8 cellular contexts compared by ENCODE assay signal in genomic region chr20:35617397-35618031, GRCh38. TPM values are rescaled to one million over a fixed set of nuclear protein-coding genes. Genes with fewer than 3 reads are reported as not detected.
DNase-seq lines count a peak whose midpoint lies in the region; ATAC-seq, FAIRE-seq and TF ChIP-seq lines count a peak whose summit lies in the region.

No MANE protein-coding gene starts in this region.

- POLR2A ChIA-PET in K562 (lab: Yijun Ruan, JAX): interaction anchor here (0.7 to 2.2 kb wide), 18 partner anchors 10 to 125 kb away, joined by 3 to 7 read pairs (median 4); partner anchors contain the start of genes CPNE1, NFS1, RBM12 and RBM39

- H3K9ac ChIP-seq in HUES64 (ENCODE audit: low read depth, low read length): no peak overlapping the region
- peak overlapping the region; percentile 55 to 94 for H3K9ac ChIP-seq in K562 (ENCODE audit: insufficient read depth in 1 of 2, low read depth in 2 of 2, low read length in 2 of 2)

- H3K4me2 ChIP-seq in K562 (ENCODE audit: insufficient read depth, low read length): peak overlapping the region; percentile 75

- TF ChIP-seq POLR2A in K562 (conservative IDR thresholded peaks at IDR 0.05): no peak

- 0 out of 3 replicates have a peak, but pooled peaks cover 4% of the 10 kb centered on the region for H3K79me2 ChIP-seq in K562 (ENCODE audit: control insufficient read depth, insufficient read depth, low read length)

- TF ChIP-seq RAD21 in K562 (CRISPR knock-in tag; conservative IDR thresholded peaks at IDR 0.05 in 1 of 2, IDR thresholded peaks at IDR 0.05 in 1 of 2): peak in 1 of 2 experiments; percentile 44; a peak in 2 of 4 replicates

- no peaks in the 10 kb centered on the region for H3K9me3 ChIP-seq in HUES64 (ENCODE audit: insufficient read depth, low read depth, low read length)
- H3K9me3 ChIP-seq in K562 (replicated peaks; ENCODE audit: control insufficient read depth, insufficient read depth, low read depth, low read length): no peaks in the 10 kb centered on the region
- H3K9me3 ChIP-seq in iPS-18c (ENCODE audit: control insufficient read depth, insufficient read depth, low read length): no peaks in the 10 kb centered on the region

- H3K36me3 ChIP-seq in HUES64 (ENCODE audit: insufficient read depth, low read length): peaks cover 3% of the 10 kb centered on the region; the same call in 1 of the 2 replicates
- H3K36me3 ChIP-seq in K562 (ENCODE audit: control insufficient read depth, insufficient read depth, low read length): 0 out of 3 replicates have a peak, but pooled peaks cover 4% of the 10 kb centered on the region

- TF ChIP-seq EP300 in K562 (IDR thresholded peaks at IDR 0.05; ENCODE audit: low read length): no peak

- peak; percentile 55 to 69 (median 62) for TF ChIP-seq CTCF in K562 (IDR thresholded peaks at IDR 0.05 in 2 of 3, conservative IDR thresholded peaks at IDR 0.05 in 1 of 3; ENCODE audit: insufficient read depth in 2 of 3, low read depth in 1 of 3, low read length in 3 of 3)

- peak; percentile 80 for FAIRE-seq in K562 (lab: Jason Lieb, UNC)

- peak overlapping the region; percentile 66 for H3K4me3 ChIP-seq in HUES64 (ENCODE audit: low read length)
- H3K4me3 ChIP-seq in K562: peak overlapping the region; percentile 42
- H3K4me3 ChIP-seq in iPS-18c (ENCODE audit: insufficient read depth, low read depth, low read length): peak overlapping the region; percentile 9
- H3K4me3 ChIP-seq in skin epidermis: peak overlapping the region; percentile 34 to 59 (median 41)

- 9% methylated on average over 19 of the region's 19 CpGs for WGBS in HUES64
- WGBS in K562 (ENCODE audit: insufficient coverage, low coverage, missing lambda C conversion rate): 3% methylated on average over 15 of the region's 19 CpGs

- in situ Hi-C loops in K562 (cut with MboI): no loop called here

- no peaks in the 10 kb centered on the region for H4K20me1 ChIP-seq in K562 (replicated peaks; ENCODE audit: control insufficient read depth, insufficient read depth, low read length)

- ATAC-seq in K562 (peak; percentile 66), HG03439 (IDR thresholded peaks at IDR 0.05; ENCODE audit: unreplicated experiment) (no peak)

- H3K27me3 ChIP-seq in HUES64 (ENCODE audit: insufficient read depth, low read length): peaks cover 11% of the 10 kb centered on the region
- H3K27me3 ChIP-seq in K562 (ENCODE audit: control insufficient read depth in 2 of 2, insufficient read depth in 2 of 2, low read length in 2 of 2): no peaks in the 10 kb centered on the region

- CTCF ChIA-PET in K562 (lab: Yijun Ruan, JAX; ENCODE audit: low intra/inter-chr PET ratio): interaction anchor here (0.8 kb wide), 1 partner anchor 51 kb away, joined by 3 read pairs; no protein-coding TSS in a partner anchor

- H3K4me1 ChIP-seq in HUES64 (ENCODE audit: insufficient read depth, low read length) (peaks cover 7% of the 10 kb centered on the region; the same call in 1 of the 2 replicates), K562 (replicated peaks in 1 of 2; ENCODE audit: control insufficient read depth in 2 of 2, insufficient read depth in 2 of 2, low read length in 2 of 2) (peaks cover 7 to 39% of the 10 kb centered on the region in 2 experiments; a peak in 4 of 5 replicates)

- H2AFZ ChIP-seq in K562 (ENCODE audit: low read depth, low read length): peak overlapping the region; percentile 86

- H3K27ac ChIP-seq in HUES64 (ENCODE audit: low read depth, low read length) (no peak overlapping the region), K562 (ENCODE audit: extremely low read depth, low read depth, low read length) (peak overlapping the region; percentile 84; the same call in 2 of the 3 replicates), skin epidermis (peak overlapping the region in 12 of 21 experiments; percentile 10 to 69 (median 36))

- no TSS peak for BruUV-seq in K562 (replicated peaks; lab: Mats Ljungman, UMichigan)

- DNase-seq in Daoy (ENCODE audit: low read depth) (peak; percentile 68), SHP77 treated with DMSO at 0.1 percent for 48 hours (lab: John Stamatoyannopoulos, UW) (peak; percentile 56), K562 (ENCODE audit: extremely low read depth in 1 of 4, low spot score in 3 of 4) (peak; percentile 71 to 79 (median 76)), GDM1 (lab: John Stamatoyannopoulos, UW) (no peak)

- no peaks in the 10 kb centered on the region for H3K9me1 ChIP-seq in K562 (ENCODE audit: control insufficient read depth, insufficient read depth, low read length)

- intact Hi-C loops in K562 (cut with micrococcal nuclease): loop anchor here (2.0 to 10.0 kb wide), 3 partner anchors 45 to 153 kb away; partner anchors contain the start of genes CPNE1, NFS1, RBM12 and ROMO1

TF ChIP-seq in K562, 482 proteins besides CTCF, POLR2A, EP300 and RAD21 (continues in another document):
- TF ChIP-seq BRF1 (IDR thresholded peaks at IDR 0.05; ENCODE audit: borderline replicate concordance, extremely low read depth, insufficient read length) (no peak), HEY1 (CRISPR knock-in tag; IDR thresholded peaks at IDR 0.05; ENCODE audit: borderline replicate concordance) (no peak)

RNA-seq across cellular contexts. Expression of gene SPAG4, which starts 1.9 kb away (rescaled TPM):
- total RNA-seq in Daoy (2014; rRNA removed; shearing (Covaris generic)): 0.17 TPM in 1 of 2 replicates, not detected in the other
- polyA plus RNA-seq in HUES64 (2013, experiment 1 of 2): 2.0 TPM
- polyA plus RNA-seq in HUES64 (2013, experiment 2 of 2): 4.2 TPM
- total RNA-seq in K562 (2011; cell fraction: chromatin; rRNA removed; ENCODE audit: low replicate concordance): 15.2 and 38.2 TPM in 2 replicates
- total RNA-seq in K562 (2011; cell fraction: nucleolus; rRNA removed): 39.1 and 46.2 TPM in 2 replicates
- 21.6 and 29.9 TPM in 2 replicates for total RNA-seq in K562 (2011; cell fraction: nucleoplasm; rRNA removed)
- 5.3 and 6.4 TPM in 2 replicates for total RNA-seq in K562 (2014; rRNA removed)
- total RNA-seq in K562 (2014; rRNA removed; fragmentation: Illumina TruSeq; extraction: Trizol): 2.0 and 2.8 TPM in 2 replicates
- 1.5 and 3.4 TPM in 2 replicates for total RNA-seq in K562 (2015; rRNA removed; fragmentation: Illumina TruSeq; extraction: Trizol)
- total RNA-seq in K562 (2021): 7.2 and 9.6 TPM in 2 replicates
- polyA plus RNA-seq in K562 (2011; rRNA removed): 11.4 and 12.2 TPM in 2 replicates
- polyA plus RNA-seq in K562 (2011; cell fraction: cytosol; rRNA removed): 16.4 and 27.9 TPM in 2 replicates
- 79.8 and 97.3 TPM in 2 replicates for polyA plus RNA-seq in K562 (2011; cell fraction: nucleus; rRNA removed)
- polyA plus RNA-seq in K562 (2012): 9.4 and 16.3 TPM in 2 replicates
- polyA plus RNA-seq in K562 (2014; fragmentation: Illumina TruSeq; extraction: Trizol): 3.0 and 3.6 TPM in 2 replicates
- polyA plus RNA-seq in K562 (2014; fragmentation: Nextera tagmentation; extraction: Ambion mirVana): 1 to 10 TPM; 1.6 to 4.6 TPM
- polyA plus RNA-seq in K562 (2014; rRNA removed): 6.8 and 8.4 TPM in 2 replicates
- polyA minus RNA-seq in K562 (2011; rRNA and poly(A)+ RNA removed): 1.6 and 3.6 TPM in 2 replicates
- polyA minus RNA-seq in K562 (2011; cell fraction: cytosol; rRNA and poly(A)+ RNA removed): 4.5 and 7.3 TPM in 2 replicates
- polyA minus RNA-seq in K562 (2011; cell fraction: nucleus; rRNA and poly(A)+ RNA removed): 11.2 and 12.4 TPM in 2 replicates

RNA-seq across cellular contexts. Expression of gene CPNE1, which starts 47.2 kb away (rescaled TPM):
- 64.5 and 87.8 TPM in 2 replicates for total RNA-seq in Daoy (2014; rRNA removed; shearing (Covaris generic))
- polyA plus RNA-seq in HUES64 (2013, experiment 1 of 2): 186 TPM
- 211 TPM for polyA plus RNA-seq in HUES64 (2013, experiment 2 of 2)
- 182 and 323 TPM in 2 replicates for total RNA-seq in K562 (2011; cell fraction: chromatin; rRNA removed; ENCODE audit: low replicate concordance)
- total RNA-seq in K562 (2011; cell fraction: nucleolus; rRNA removed): 205 and 207 TPM in 2 replicates
- 200 and 207 TPM in 2 replicates for total RNA-seq in K562 (2011; cell fraction: nucleoplasm; rRNA removed)
- total RNA-seq in K562 (2014; rRNA removed) (54.4 and 83.8 TPM in 2 replicates), K562 (2014; rRNA removed; fragmentation: Illumina TruSeq; extraction: Trizol) (39.7 and 42.2 TPM in 2 replicates), K562 (2015; rRNA removed; fragmentation: Illumina TruSeq; extraction: Trizol) (41.9 and 42.1 TPM in 2 replicates), K562 (2021) (102 and 105 TPM in 2 replicates)
- polyA plus RNA-seq in K562 (2011; rRNA removed) (72.9 and 80.0 TPM in 2 replicates), K562 (2014; fragmentation: Illumina TruSeq; extraction: Trizol) (68.6 and 69.8 TPM in 2 replicates), K562 (2014; fragmentation: Nextera tagmentation; extraction: Ambion mirVana) (10 to 100 TPM; 45.5 to 56.0 TPM), K562 (2014; rRNA removed) (56.0 and 65.2 TPM in 2 replicates)
- 124 and 164 TPM in 2 replicates for polyA plus RNA-seq in K562 (2011; cell fraction: cytosol; rRNA removed)
- polyA plus RNA-seq in K562 (2011; cell fraction: nucleus; rRNA removed): 322 and 336 TPM in 2 replicates
- 98.9 and 128 TPM in 2 replicates for polyA plus RNA-seq in K562 (2012)
- polyA minus RNA-seq in K562 (2011; rRNA and poly(A)+ RNA removed): 46.6 and 66.8 TPM in 2 replicates
- 46.7 and 82.3 TPM in 2 replicates for polyA minus RNA-seq in K562 (2011; cell fraction: cytosol; rRNA and poly(A)+ RNA removed)
- polyA minus RNA-seq in K562 (2011; cell fraction: nucleus; rRNA and poly(A)+ RNA removed): 66.4 and 92.3 TPM in 2 replicates

RNA-seq across cellular contexts. Expression of gene RBM12, which starts 47.2 kb away (rescaled TPM):
- total RNA-seq in Daoy (2014; rRNA removed; shearing (Covaris generic)): 49.6 and 57.8 TPM in 2 replicates
- polyA plus RNA-seq in HUES64 (2013, experiment 1 of 2): 84.8 TPM
- 106 TPM for polyA plus RNA-seq in HUES64 (2013, experiment 2 of 2)
- 81.9 and 147 TPM in 2 replicates for total RNA-seq in K562 (2011; cell fraction: chromatin; rRNA removed; ENCODE audit: low replicate concordance)
- 22.5 and 28.8 TPM in 2 replicates for total RNA-seq in K562 (2011; cell fraction: nucleolus; rRNA removed)
- 55.1 and 69.2 TPM in 2 replicates for total RNA-seq in K562 (2011; cell fraction: nucleoplasm; rRNA removed)
- total RNA-seq in K562 (2014; rRNA removed): 33.9 and 40.8 TPM in 2 replicates
- 73.3 and 78.7 TPM in 2 replicates for total RNA-seq in K562 (2014; rRNA removed; fragmentation: Illumina TruSeq; extraction: Trizol)
- total RNA-seq in K562 (2015; rRNA removed; fragmentation: Illumina TruSeq; extraction: Trizol): 76.5 and 76.8 TPM in 2 replicates
- total RNA-seq in K562 (2021): 120 TPM in 2 replicates
- polyA plus RNA-seq in K562 (2011; rRNA removed): 123 and 144 TPM in 2 replicates
- 165 and 176 TPM in 2 replicates for polyA plus RNA-seq in K562 (2011; cell fraction: cytosol; rRNA removed)
- 127 and 133 TPM in 2 replicates for polyA plus RNA-seq in K562 (2011; cell fraction: nucleus; rRNA removed)
- 53.2 and 59.8 TPM in 2 replicates for polyA plus RNA-seq in K562 (2012)
- polyA plus RNA-seq in K562 (2014; fragmentation: Illumina TruSeq; extraction: Trizol): 133 and 162 TPM in 2 replicates
- 1 to 10 TPM; 5.0 to 10.0 TPM for polyA plus RNA-seq in K562 (2014; fragmentation: Nextera tagmentation; extraction: Ambion mirVana)
- polyA plus RNA-seq in K562 (2014; rRNA removed): 49.1 and 57.9 TPM in 2 replicates
- polyA minus RNA-seq in K562 (2011; rRNA and poly(A)+ RNA removed): 309 and 312 TPM in 2 replicates
- polyA minus RNA-seq in K562 (2011; cell fraction: cytosol; rRNA and poly(A)+ RNA removed): 61.7 and 71.5 TPM in 2 replicates
- polyA minus RNA-seq in K562 (2011; cell fraction: nucleus; rRNA and poly(A)+ RNA removed): 23.6 and 40.4 TPM in 2 replicates

Comparison
In these comparisons a context has a peak if more than half of its experiments do, and no peak if none do; other contexts are left out.
1. H3K4me3 ChIP-seq: peak in every context shown above with its lines; median percentile 66 in HUES64; 42 in K562; 41 in skin epidermis; 9 in iPS-18c.